ENCODE assay signal across 7 cellular contexts in the genomic region with DNA sequence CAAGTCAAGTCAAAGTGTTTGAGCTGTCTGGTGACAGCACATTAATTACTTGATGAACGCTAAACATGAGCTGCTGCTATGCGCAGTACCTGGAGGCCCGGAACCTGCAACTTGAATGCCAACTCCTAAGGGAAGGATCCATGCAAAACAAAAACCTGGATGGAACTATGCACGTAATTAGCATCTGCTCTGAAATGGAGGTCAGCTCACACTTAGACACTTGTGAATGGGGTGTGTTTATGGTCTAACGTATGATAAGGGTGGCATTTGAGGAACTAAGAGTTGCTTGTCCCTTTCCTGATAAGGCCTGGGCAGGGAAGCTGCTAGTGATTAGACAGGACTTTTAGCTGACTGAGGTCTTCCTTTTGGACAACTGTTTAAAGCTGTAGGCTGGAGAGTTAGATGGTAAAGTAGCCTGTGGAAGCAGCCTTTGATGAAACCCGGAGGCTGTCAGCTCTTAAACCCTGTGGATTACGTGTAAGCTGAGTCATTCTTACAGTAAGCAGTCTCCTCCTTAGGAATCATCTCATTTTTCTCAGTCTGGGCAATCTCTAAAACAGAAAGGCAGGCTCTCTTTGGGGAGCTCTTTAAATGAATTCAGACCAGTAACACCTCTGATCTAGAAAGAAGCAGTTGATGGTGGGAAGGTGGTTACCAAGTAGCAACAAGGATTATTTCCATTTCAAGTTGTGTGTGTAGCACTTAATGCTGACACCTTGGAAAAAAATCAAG. TPM values are rescaled to one million over a fixed set of nuclear protein-coding genes. Genes with fewer than 3 reads are reported as not detected.
DNase-seq lines count a peak whose midpoint lies in the region; ATAC-seq and TF ChIP-seq lines count a peak whose summit lies in the region.

No MANE protein-coding gene starts in this region.

- H3K27me3 ChIP-seq in HL-60 (ENCODE audit: insufficient read depth, poor library complexity, severe bottlenecking), result no peaks in the 10 kb centered on the region
- peaks cover 9% of the 10 kb centered on the region for H3K27me3 ChIP-seq in foreskin keratinocyte
- no peaks in the 10 kb centered on the region for H3K27me3 ChIP-seq in smooth muscle cell (ENCODE audit: low read depth)
- no peaks in the 10 kb centered on the region for H3K27me3 ChIP-seq in suprapubic skin

- H3K36me3 ChIP-seq in smooth muscle cell (ENCODE audit: low read depth) (no peaks in the 10 kb centered on the region), suprapubic skin (no peaks in the 10 kb centered on the region)

- H3F3A ChIP-seq in smooth muscle cell (ENCODE audit: low read depth), result peaks cover 27% of the 10 kb centered on the region

- H3K79me2 ChIP-seq in smooth muscle cell (ENCODE audit: low read depth), result peaks cover 30% of the 10 kb centered on the region

- H3K4me3 ChIP-seq in HL-60 (replicated peaks; ENCODE audit: insufficient read depth, low read length) (no peak overlapping the region), smooth muscle cell (no peak overlapping the region), suprapubic skin (no peak overlapping the region)

- H2AFZ ChIP-seq in smooth muscle cell (ENCODE audit: low read depth), result no peak overlapping the region

- H3K4me1 ChIP-seq in foreskin keratinocyte (peaks cover 5% of the 10 kb centered on the region), smooth muscle cell (ENCODE audit: low read depth) (peaks cover 11% of the 10 kb centered on the region), suprapubic skin (peaks cover 21% of the 10 kb centered on the region)

- H4K20me1 ChIP-seq in smooth muscle cell (ENCODE audit: low read depth), result peaks cover 20% of the 10 kb centered on the region

- no peak for TF ChIP-seq EP300 in suprapubic skin (IDR thresholded peaks at IDR 0.05)

- H3K27ac ChIP-seq in HL-60 (replicated peaks) (peak overlapping the region; percentile 81), foreskin keratinocyte (no peak overlapping the region), smooth muscle cell (ENCODE audit: low read depth) (peak overlapping the region; percentile 95), suprapubic skin (no peak overlapping the region)

- TF ChIP-seq POLR2A in suprapubic skin (IDR thresholded peaks at IDR 0.05), result no peak

- H3K9me3 ChIP-seq in smooth muscle cell (replicated peaks; ENCODE audit: low read depth) (no peaks in the 10 kb centered on the region), suprapubic skin (no peaks in the 10 kb centered on the region)

- ATAC-seq in foreskin keratinocyte (peak; percentile 97), HG02885 (IDR thresholded peaks at IDR 0.05; ENCODE audit: poor library complexity, unreplicated experiment) (no peak), GM21526 (IDR thresholded peaks at IDR 0.05; ENCODE audit: low FRiP score, unreplicated experiment) (no peak)

- DNase-seq in HL-60 (ENCODE audit: low read depth in 1 of 2, low spot score in 1 of 2) (peak in 1 of 2 experiments; percentile 78), SKM-1 (lab: John Stamatoyannopoulos, UW; ENCODE audit: unreplicated experiment) (peak; percentile 10), foreskin keratinocyte (peak in 1 of 2 donors; percentile 65), smooth muscle cell (lab: John Stamatoyannopoulos, UW; ENCODE audit: unreplicated experiment) (no peak), suprapubic skin (ENCODE audit: low spot score in 2 of 2) (no peak)

- 31% methylated on average over 7 of the region's 7 CpGs for WGBS in smooth muscle cell (ENCODE audit: low lambda C conversion rate)
- WGBS in suprapubic skin, result 63% methylated on average over 7 of the region's 7 CpGs

- no peak for TF ChIP-seq CTCF in HL-60 (IDR thresholded peaks at IDR 0.05; ENCODE audit: insufficient read depth, low read length)
- TF ChIP-seq CTCF in foreskin keratinocyte (conservative IDR thresholded peaks at IDR 0.05), result no peak
- no peak for TF ChIP-seq CTCF in smooth muscle cell (IDR thresholded peaks at IDR 0.05; ENCODE audit: borderline replicate concordance, insufficient read depth, poor library complexity, severe bottlenecking)
- TF ChIP-seq CTCF in suprapubic skin (IDR thresholded peaks at IDR 0.05), result no peak

- H3K4me2 ChIP-seq in smooth muscle cell, result peak overlapping the region; percentile 81

- H3K9ac ChIP-seq in smooth muscle cell (ENCODE audit: low read depth), result peak overlapping the region; percentile 67

RNA-seq across cellular contexts. Expression of a gene that starts 6.8 kb away (rescaled TPM):
- total RNA-seq in foreskin keratinocyte, result 0.07 and 0.11 TPM in 2 replicates
- polyA plus RNA-seq in foreskin keratinocyte, result 0.02 and 0.07 TPM in 2 replicates
- total RNA-seq in smooth muscle cell, result 5.3 and 7.8 TPM in 2 replicates
- 2.7 and 5.7 TPM in 2 replicates for polyA plus RNA-seq in smooth muscle cell
- total RNA-seq in suprapubic skin, result 1 to 10 TPM; 2.7 to 5.0 (median 3.4) TPM

Comparison
In these comparisons a context has a peak if more than half of its experiments do, and no peak if none do; other contexts are left out.
1. H3K27ac ChIP-seq: peak in HL-60 (single experiment) and smooth muscle cell (single experiment); none in foreskin keratinocyte (single experiment) and suprapubic skin (single experiment).